ENCODE assay signal across 25 cellular contexts in genomic region chr7:94974436-94974835, GRCh38.
DNase-seq lines count a peak whose midpoint lies in the region; ATAC-seq, FAIRE-seq and TF ChIP-seq lines count a peak whose summit lies in the region.
"Had no signal": no experiment of that assay in that cellular context is flagged by ENCODE, and none has a peak within 500 bp of the region (broad histone marks: within the 10 kb centered on the region; RNA-seq: fewer than 3 reads in every experiment).

No MANE protein-coding gene starts in this region.

- no peaks in the 10 kb centered on the region for H3K9me3 ChIP-seq in sigmoid colon
- H3K9me3 ChIP-seq: MG63, SJCRH30 had no signal

- intact Hi-C loops in Calu3 (cut with micrococcal nuclease; ENCODE audit: unreplicated experiment): no loop called here
- intact Hi-C loops in sigmoid colon (cut with DNase I): no loop called here

- H3K27me3 ChIP-seq in brain microvascular endothelial cell (replicated peaks) (no peaks in the 10 kb centered on the region), sigmoid colon (no peaks in the 10 kb centered on the region)
- H3K27me3 ChIP-seq: MG63, SJCRH30 had no signal

- BruUV-seq in Calu3 (replicated peaks; lab: Mats Ljungman, UMichigan): no TSS peak

- H3K4me3 ChIP-seq in brain microvascular endothelial cell (ENCODE audit: low read depth, low read length) (no peak overlapping the region), sigmoid colon (no peak overlapping the region)
- H3K4me3 ChIP-seq: K562, MG63, SJCRH30 had no signal

- H3K36me3 ChIP-seq in brain microvascular endothelial cell (replicated peaks) (no peaks in the 10 kb centered on the region), sigmoid colon (no peaks in the 10 kb centered on the region)
- H3K36me3 ChIP-seq: MG63, SJCRH30 had no signal

- peaks cover 60% of the 10 kb centered on the region for H3K4me1 Mint-ChIP-seq in Calu3 (ENCODE audit: low read depth, unreplicated experiment)
- no peaks in the 10 kb centered on the region for H3K4me1 Mint-ChIP-seq in stimulated activated effector memory CD8-positive, alpha-beta T cell treated with anti-CD3 and anti-CD28 coated beads, Interleukin-12 subunit alpha, Interleukin-12 subunit beta, amount 100 ng/mL, for 72 hours
- H3K4me1 Mint-ChIP-seq: CD8-positive, alpha-beta memory T cell had no signal

- no peak for ATAC-seq in stimulated activated effector memory CD8-positive, alpha-beta T cell treated with anti-CD3 and anti-CD28 coated beads, Interleukin-12 subunit alpha, Interleukin-12 subunit beta, amount 100 ng/mL, for 72 hours
- ATAC-seq: HCT116, HepG2, K562 had no signal

- 83 to 87% methylated on average over 4 of the region's 4 CpGs for WGBS in sigmoid colon, 2 donors

- H3K27me3 Mint-ChIP-seq in Calu3 (ENCODE audit: unreplicated experiment): no peaks in the 10 kb centered on the region
- H3K27me3 Mint-ChIP-seq: CD8-positive, alpha-beta memory T cell had no signal

- TF ChIP-seq POLR2A in sigmoid colon (IDR thresholded peaks at IDR 0.05): no peak

- no peaks in the 10 kb centered on the region for H3K36me3 Mint-ChIP-seq in Calu3 (ENCODE audit: insufficient read depth, unreplicated experiment)
- H3K36me3 Mint-ChIP-seq in stimulated activated effector memory CD8-positive, alpha-beta T cell treated with anti-CD3 and anti-CD28 coated beads, Interleukin-12 subunit alpha, Interleukin-12 subunit beta, amount 100 ng/mL, for 72 hours: no peaks in the 10 kb centered on the region
- H3K36me3 Mint-ChIP-seq: CD8-positive, alpha-beta memory T cell had no signal

- FAIRE-seq in islet of Langerhans (lab: Jason Lieb, UNC): peak; percentile 33
- FAIRE-seq: D721Med, GM19239, H1, HepG2, K562 had no signal

- DNase-seq in Calu3 (no peak), brain microvascular endothelial cell (peak; percentile 9), sigmoid colon (no peak), occipital lobe (lab: John Stamatoyannopoulos, UW) (no peak), NCI-H526 (lab: John Stamatoyannopoulos, UW) (no peak)
- no peak for DNase-seq in stimulated activated effector memory CD8-positive, alpha-beta T cell treated with anti-CD3 and anti-CD28 coated beads, Interleukin-12 subunit alpha, Interleukin-12 subunit beta, amount 100 ng/mL, for 72 hours (ENCODE audit: low spot score in 2 of 2)
- DNase-seq: 8988T; CD8-positive, alpha-beta memory T cell; EL; GF-D8; MG63; NCI-H1417; NCI-H1694 treated with DMSO at 0.1 percent for 48 hours; NCI-H446; NCI-H526 treated with DMSO at 0.1 percent for 48 hours had no signal

- peaks cover 0 to 65% (median 44%) of the 10 kb centered on the region in 4 donors for H3K4me1 ChIP-seq in sigmoid colon

- TF ChIP-seq CTCF in Calu3 (IDR thresholded peaks at IDR 0.05; ENCODE audit: unreplicated experiment) (no peak), brain microvascular endothelial cell (IDR thresholded peaks at IDR 0.05; ENCODE audit: low read depth, low read length, missing control alignments) (no peak), sigmoid colon (IDR thresholded peaks at IDR 0.05) (no peak)

- H3K4me3 Mint-ChIP-seq in Calu3 (ENCODE audit: low read depth, unreplicated experiment): no peak overlapping the region
- H3K4me3 Mint-ChIP-seq in stimulated activated effector memory CD8-positive, alpha-beta T cell treated with anti-CD3 and anti-CD28 coated beads, Interleukin-12 subunit alpha, Interleukin-12 subunit beta, amount 100 ng/mL, for 72 hours: no peak overlapping the region
- H3K4me3 Mint-ChIP-seq: CD8-positive, alpha-beta memory T cell had no signal

- H3K27ac Mint-ChIP-seq in Calu3 (ENCODE audit: unreplicated experiment): peak overlapping the region; percentile 11
- no peak overlapping the region for H3K27ac Mint-ChIP-seq in stimulated activated effector memory CD8-positive, alpha-beta T cell treated with anti-CD3 and anti-CD28 coated beads, Interleukin-12 subunit alpha, Interleukin-12 subunit beta, amount 100 ng/mL, for 72 hours
- H3K27ac Mint-ChIP-seq: CD8-positive, alpha-beta memory T cell had no signal

- H3K9me3 Mint-ChIP-seq in Calu3 (ENCODE audit: low read depth, unreplicated experiment): no peaks in the 10 kb centered on the region
- peaks cover 8% of the 10 kb centered on the region for H3K9me3 Mint-ChIP-seq in stimulated activated effector memory CD8-positive, alpha-beta T cell treated with anti-CD3 and anti-CD28 coated beads, Interleukin-12 subunit alpha, Interleukin-12 subunit beta, amount 100 ng/mL, for 72 hours

- CTCF ChIA-PET in Calu3 (lab: Charles Lee): no interaction called here

- H3K27ac ChIP-seq in brain microvascular endothelial cell (no peak overlapping the region), sigmoid colon (peak overlapping the region in 3 of 4 donors; percentile 16 to 44 (median 34))
- H3K27ac ChIP-seq: C4-2B, HL-60, SJCRH30 had no signal

- in situ Hi-C loops in brain microvascular endothelial cell (cut with HindIII; ENCODE audit: low pct_ligation_motif_present, low sequenced_read_pairs): no loop called here

- TF ChIP-seq EP300 in sigmoid colon (IDR thresholded peaks at IDR 0.05): no peak
